18 cellular contexts compared by ENCODE assay signal in genomic region chr13:110576070-110576394, GRCh38. TPM values are rescaled to one million over a fixed set of nuclear protein-coding genes. Genes with fewer than 3 reads are reported as not detected.
A peak's percentile ranks its signal among the peaks of the same experiment; 100 is the strongest.
DNase-seq lines count a peak whose midpoint lies in the region; ATAC-seq, FAIRE-seq and TF ChIP-seq lines count a peak whose summit lies in the region.
"Had no signal": no experiment of that assay in that cellular context is flagged by ENCODE, and none has a peak within 500 bp of the region (broad histone marks: within the 10 kb centered on the region; RNA-seq: fewer than 3 reads in every experiment).

No MANE protein-coding gene starts in this region.

- intact Hi-C loops in natural killer cell (cut with micrococcal nuclease) = no loop called here
- intact Hi-C loops in GM12878 (cut with micrococcal nuclease; ENCODE audit: unreplicated experiment) = no loop called here
- intact Hi-C loops in stomach (cut with DNase I; ENCODE audit: low total_unique reads) = no loop called here

- H4K20me1 ChIP-seq in GM23338 (replicated peaks; ENCODE audit: insufficient read depth) = no peaks in the 10 kb centered on the region
- no peaks in the 10 kb centered on the region for H4K20me1 ChIP-seq in GM12878 (ENCODE audit: control insufficient read depth, insufficient read depth)

- no peak overlapping the region for H3K9ac ChIP-seq in GM12878 (ENCODE audit: control insufficient read depth, insufficient read depth, low read length)

- H3K79me2 ChIP-seq in GM23338 (replicated peaks; ENCODE audit: insufficient read depth) (no peaks in the 10 kb centered on the region), GM12878 (ENCODE audit: control insufficient read depth, insufficient read depth, low read length) (no peaks in the 10 kb centered on the region)

- no peak for DNase-seq in natural killer cell treated with Interleukin-12 subunit alpha and Interleukin-12 subunit beta and Interleukin-15 and Interleukin-18, amount 100 ng/mL, for 72 hours (ENCODE audit: low spot score)
- DNase-seq in natural killer cell (no peak), GM23338 (ENCODE audit: low spot score) (no peak), GM12878 (ENCODE audit: low read depth, low spot score) (no peak), stomach (no peak), hypothalamus (lab: John Stamatoyannopoulos, UW) (no peak), pons (ENCODE audit: low spot score) (no peak)
- DNase-seq: effector CD4-positive, alpha-beta T cell; esophagus squamous epithelium; naive thymus-derived CD8-positive, alpha-beta T cell; NCI-H187 treated with DMSO at 0.1 percent for 48 hours; NCI-H69; stimulated activated CD4-positive, alpha-beta T cell treated with anti-CD3 and anti-CD28 coated beads, Interleukin-4, amount 100 ng/mL, for 4 hours had no signal

- no peaks in the 10 kb centered on the region for H3K36me3 Mint-ChIP-seq in natural killer cell treated with Interleukin-12 subunit alpha and Interleukin-12 subunit beta and Interleukin-15 and Interleukin-18, amount 100 ng/mL, for 72 hours
- H3K36me3 Mint-ChIP-seq in natural killer cell (no peaks in the 10 kb centered on the region), GM23338 (ENCODE audit: low read depth) (no peaks in the 10 kb centered on the region)
- H3K36me3 Mint-ChIP-seq: naive thymus-derived CD8-positive, alpha-beta T cell had no signal

- no peaks in the 10 kb centered on the region for H3K4me1 ChIP-seq in GM23338 (ENCODE audit: insufficient read depth)
- peaks cover 18% of the 10 kb centered on the region for H3K4me1 ChIP-seq in GM12878 (ENCODE audit: control insufficient read depth, insufficient read depth, low read length)
- H3K4me1 ChIP-seq in stomach = peaks cover 7 to 22% (median 17%) of the 10 kb centered on the region in 4 donors
- H3K4me1 ChIP-seq: prostate gland had no signal

- H3K36me3 ChIP-seq in GM23338 (ENCODE audit: insufficient read depth) (no peaks in the 10 kb centered on the region), GM12878 (ENCODE audit: control insufficient read depth in 2 of 2, insufficient read depth in 2 of 2, low read length in 1 of 2) (no peaks in the 10 kb centered on the region), stomach (no peaks in the 10 kb centered on the region)
- H3K36me3 ChIP-seq: esophagus squamous epithelium, prostate gland, tibial nerve had no signal

- no peaks in the 10 kb centered on the region for H3F3A ChIP-seq in GM23338 (replicated peaks; ENCODE audit: low read depth)

- H3K4me3 ChIP-seq in GM23338 (no peak overlapping the region), GM12878 (peak overlapping the region; percentile 69; the same call in 1 of the 2 replicates), stomach (no peak overlapping the region)
- H3K4me3 ChIP-seq: esophagus squamous epithelium, prostate gland, tibial nerve had no signal

- TF ChIP-seq POLR2A in GM12878 (IDR thresholded peaks at IDR 0.05; ENCODE audit: low read depth, low read length) (no peak), stomach (IDR thresholded peaks at IDR 0.05) (no peak)

- 0% methylated on average over 7 of the region's 7 CpGs for WGBS in GM12878 (ENCODE audit: insufficient coverage, insufficient replicate concordance, low lambda C conversion rate, missing lambda C conversion rate)
- 56 to 75% (median 62%) methylated on average over 7 of the region's 7 CpGs for WGBS in stomach, 5 donors

- H3K27me3 Mint-ChIP-seq in natural killer cell treated with Interleukin-12 subunit alpha and Interleukin-12 subunit beta and Interleukin-15 and Interleukin-18, amount 100 ng/mL, for 72 hours = peaks cover 25 to 46% of the 10 kb centered on the region in 2 donors
- H3K27me3 Mint-ChIP-seq in natural killer cell (ENCODE audit: low read depth in 2 of 2) = peaks cover 28 to 48% of the 10 kb centered on the region in 2 donors
- H3K27me3 Mint-ChIP-seq in GM23338 (ENCODE audit: insufficient read depth, low read depth, poor library complexity) = peaks cover 6% of the 10 kb centered on the region

- ATAC-seq in natural killer cell treated with Interleukin-12 subunit alpha and Interleukin-12 subunit beta and Interleukin-15 and Interleukin-18, amount 100 ng/mL, for 72 hours = no peak
- ATAC-seq in natural killer cell = no peak
- ATAC-seq in GM23338 = no peak
- no peak for ATAC-seq in GM12878
- no peak for ATAC-seq in HG03045 (IDR thresholded peaks at IDR 0.05; ENCODE audit: unreplicated experiment)
- ATAC-seq: naive thymus-derived CD8-positive, alpha-beta T cell had no signal

- TF ChIP-seq EP300 in GM12878 (IDR thresholded peaks at IDR 0.05; ENCODE audit: borderline replicate concordance in 1 of 2, control insufficient read depth in 1 of 2, low read depth in 2 of 2, low read length in 2 of 2) = no peak
- TF ChIP-seq EP300 in stomach (IDR thresholded peaks at IDR 0.05) = no peak

- no TSS peak for BruUV-seq in GM12878 (replicated peaks; lab: Mats Ljungman, UMichigan)

- H3K27me3 ChIP-seq in GM23338 (ENCODE audit: insufficient read depth) (no peaks in the 10 kb centered on the region), GM12878 (replicated peaks in 1 of 2; ENCODE audit: control insufficient read depth in 2 of 2, insufficient read depth in 2 of 2, low read length in 1 of 2) (no peaks in the 10 kb centered on the region; a peak in 1 of 4 replicates), stomach (peaks cover 0 to 13% (median 0%) of the 10 kb centered on the region in 3 donors)

- peaks cover 10% of the 10 kb centered on the region in 2 donors for H3K4me1 Mint-ChIP-seq in natural killer cell treated with Interleukin-12 subunit alpha and Interleukin-12 subunit beta and Interleukin-15 and Interleukin-18, amount 100 ng/mL, for 72 hours (ENCODE audit: low read depth in 2 of 2)
- H3K4me1 Mint-ChIP-seq in natural killer cell = peaks cover 0 to 10% of the 10 kb centered on the region in 2 donors
- peaks cover 14% of the 10 kb centered on the region for H3K4me1 Mint-ChIP-seq in GM23338

- H3K4me2 ChIP-seq in GM23338 (no peak overlapping the region), GM12878 (ENCODE audit: control insufficient read depth, insufficient read depth) (peak overlapping the region; percentile 97)

- CTCF ChIA-PET in GM12878 (lab: Yijun Ruan, JAX) = interaction anchor here (1.0 to 2.2 kb wide), 3 partner anchors 12 to 242 kb away, joined by 3 to 9 read pairs (median 5); no protein-coding TSS in a partner anchor

- TF ChIP-seq CTCF in natural killer cell (IDR thresholded peaks at IDR 0.05) = no peak
- no peak for TF ChIP-seq CTCF in GM23338 (conservative IDR thresholded peaks at IDR 0.05; ENCODE audit: low read depth in 2 of 2)
- no peak for TF ChIP-seq CTCF in GM12878 (IDR thresholded peaks at IDR 0.05 in 2 of 3, conservative IDR thresholded peaks at IDR 0.05 in 1 of 3; ENCODE audit: control insufficient read depth in 2 of 3, extremely low read depth in 1 of 3, insufficient read depth in 1 of 3, low read depth in 3 of 3, low read length in 3 of 3)
- TF ChIP-seq CTCF in stomach (IDR thresholded peaks at IDR 0.05) = no peak

- no peak overlapping the region for H3K27ac ChIP-seq in GM23338 (ENCODE audit: low read depth)
- H3K27ac ChIP-seq in GM12878 (ENCODE audit: control insufficient read depth, insufficient read depth) = no peak overlapping the region
- peak overlapping the region; percentile 62 to 86 (median 78) for H3K27ac ChIP-seq in stomach
- H3K27ac ChIP-seq: esophagus squamous epithelium, prostate gland, tibial nerve had no signal

- RAD21 ChIA-PET in GM12878 (lab: Charles Lee; ENCODE audit: unreplicated experiment) = interaction anchor here (2.8 kb wide), 1 partner anchor 121 kb away, joined by 10 read pairs; no protein-coding TSS in a partner anchor

- FAIRE-seq in GM12878 (lab: Jason Lieb, UNC) = peak; percentile 13
- FAIRE-seq: HTR-8/SVneo, small intestine had no signal

- no peaks in the 10 kb centered on the region for H3K9me2 ChIP-seq in GM23338 (ENCODE audit: insufficient read depth)

- H3K9me3 ChIP-seq in GM12878 (replicated peaks; ENCODE audit: control insufficient read depth, insufficient read depth, low read length) (no peaks in the 10 kb centered on the region), stomach (no peaks in the 10 kb centered on the region)
- H3K9me3 ChIP-seq: esophagus squamous epithelium, prostate gland, tibial nerve had no signal

- no peaks in the 10 kb centered on the region for H3K9me3 Mint-ChIP-seq in natural killer cell treated with Interleukin-12 subunit alpha and Interleukin-12 subunit beta and Interleukin-15 and Interleukin-18, amount 100 ng/mL, for 72 hours
- H3K9me3 Mint-ChIP-seq in natural killer cell (no peaks in the 10 kb centered on the region), GM23338 (no peaks in the 10 kb centered on the region)
- H3K9me3 Mint-ChIP-seq: naive thymus-derived CD8-positive, alpha-beta T cell had no signal

- in situ Hi-C loops in GM12878 (cut with MboI) = no loop called here

- peak overlapping the region; percentile 27 for H3K4me3 Mint-ChIP-seq in natural killer cell treated with Interleukin-12 subunit alpha and Interleukin-12 subunit beta and Interleukin-15 and Interleukin-18, amount 100 ng/mL, for 72 hours
- H3K4me3 Mint-ChIP-seq in natural killer cell = no peak overlapping the region
- no peak overlapping the region for H3K4me3 Mint-ChIP-seq in GM23338

- SMC1A ChIA-PET in GM12878 (lab: Charles Lee; ENCODE audit: uncharacterized antibody, unreplicated experiment) = interaction anchor here (1.4 kb wide), 1 partner anchor 120 kb away, joined by 3 read pairs; no protein-coding TSS in a partner anchor

- peak overlapping the region; percentile 92; the same call in 1 of the 2 replicates for H2AFZ ChIP-seq in GM23338
- peak overlapping the region; percentile 0 for H2AFZ ChIP-seq in GM12878 (ENCODE audit: control insufficient read depth, low read depth, low read length)

- no peak for TF ChIP-seq RAD21 in GM12878 (IDR thresholded peaks at IDR 0.05; ENCODE audit: insufficient read depth, low read depth, low read length)

- no peak overlapping the region for H3K27ac Mint-ChIP-seq in natural killer cell treated with Interleukin-12 subunit alpha and Interleukin-12 subunit beta and Interleukin-15 and Interleukin-18, amount 100 ng/mL, for 72 hours
- H3K27ac Mint-ChIP-seq in natural killer cell = no peak overlapping the region
- H3K27ac Mint-ChIP-seq in GM23338 = no peak overlapping the region; the same call in 1 of the 2 replicates

- POLR2A ChIA-PET in GM12878 (lab: Charles Lee) = interaction anchor here (0.5 kb wide), 1 partner anchor 17 kb away, joined by 6 read pairs; no protein-coding TSS in a partner anchor

RNA-seq across cellular contexts. Expression of gene RAB20, which starts 14.5 kb away (rescaled TPM):
- total RNA-seq in natural killer cell treated with Interleukin-12 subunit alpha and Interleukin-12 subunit beta and Interleukin-15 and Interleukin-18, amount 100 ng/mL, for 72 hours = 1 to 10 TPM in 1 of 2 donors, under 1 TPM in 1; 0.47 to 3.1 TPM
- total RNA-seq in natural killer cell (1 to 10 TPM; 1.0 to 3.3 (median 1.2) TPM), GM12878 (2014; rRNA removed) (14.6 and 18.2 TPM in 2 replicates), GM12878 (2014; rRNA removed; fragmentation: Illumina TruSeq; extraction: Trizol) (7.8 and 8.7 TPM in 2 replicates), GM12878 (2021) (13.1 and 13.6 TPM in 2 replicates), stomach (10 to 100 TPM; 11.7 to 44.6 (median 20.0) TPM)
- total RNA-seq in GM23338 (2014; rRNA removed; shearing (Covaris generic)) = 26.6 and 32.1 TPM in 2 replicates
- polyA plus RNA-seq in GM23338 (2016; fragmentation: Nextera tagmentation; extraction: Ambion mirVana) (11.8 and 12.3 TPM in 2 replicates), GM12878 (2011; rRNA removed) (24.8 and 33.1 TPM in 2 replicates), GM12878 (2014; fragmentation: Illumina TruSeq; extraction: Trizol) (5.0 and 7.2 TPM in 2 replicates), GM12878 (2014; fragmentation: Nextera tagmentation; extraction: Ambion mirVana) (1 to 10 TPM in 1 of 2 experiments, under 1 TPM in 1; 0.48 to 2.1 TPM), GM12878 (2014; rRNA removed) (14.7 and 14.8 TPM in 2 replicates), GM12878 (2016; fragmentation: Nextera tagmentation; extraction: Ambion mirVana) (10 to 100 TPM in 1 of 2 experiments, 1 to 10 TPM in 1; 8.4 to 10.6 TPM), stomach (10 to 100 TPM; 25.5 to 41.8 (median 36.0) TPM)
- 24.9 and 25.2 TPM in 2 replicates for total RNA-seq in GM12878 (2013; cell fraction: nucleolus; rRNA removed)
- 12.5 TPM for polyA plus RNA-seq in GM12878 (2011; ENCODE audit: low read depth)
- polyA plus RNA-seq in GM12878 (2011; cell fraction: cytosol; rRNA removed) = 39.6 and 42.9 TPM in 2 replicates
- polyA plus RNA-seq in GM12878 (2011; cell fraction: nucleus; rRNA removed) = 20.8 and 21.8 TPM in 2 replicates
- polyA plus RNA-seq in GM12878 (2012) = 19.4 and 23.2 TPM in 2 replicates
- 17.3 and 23.7 TPM in 2 replicates for polyA minus RNA-seq in GM12878 (2011; rRNA and poly(A)+ RNA removed)
- 8.3 and 8.4 TPM in 2 replicates for polyA minus RNA-seq in GM12878 (2011; cell fraction: cytosol; rRNA and poly(A)+ RNA removed)
- polyA minus RNA-seq in GM12878 (2011; cell fraction: nucleus; rRNA and poly(A)+ RNA removed) = 5.3 and 8.8 TPM in 2 replicates

RNA-seq across cellular contexts. Expression of gene NAXD, which starts 39.3 kb away (rescaled TPM):
- 10 to 100 TPM; 20.7 to 31.9 TPM for total RNA-seq in natural killer cell treated with Interleukin-12 subunit alpha and Interleukin-12 subunit beta and Interleukin-15 and Interleukin-18, amount 100 ng/mL, for 72 hours
- total RNA-seq in natural killer cell = 10 to 100 TPM in 2 of 3 donors, 1 to 10 TPM in 1; 6.8 to 14.0 (median 12.0) TPM
- total RNA-seq in GM23338 (2014; rRNA removed; shearing (Covaris generic)) = 16.1 and 18.5 TPM in 2 replicates
- polyA plus RNA-seq in GM23338 (2016; fragmentation: Nextera tagmentation; extraction: Ambion mirVana) = 15.3 and 16.9 TPM in 2 replicates
- 25.4 and 28.9 TPM in 2 replicates for total RNA-seq in GM12878 (2013; cell fraction: nucleolus; rRNA removed)
- total RNA-seq in GM12878 (2014; rRNA removed) = 16.9 and 18.2 TPM in 2 replicates
- 16.1 and 16.6 TPM in 2 replicates for total RNA-seq in GM12878 (2014; rRNA removed; fragmentation: Illumina TruSeq; extraction: Trizol)
- total RNA-seq in GM12878 (2021) = 30.0 and 30.2 TPM in 2 replicates
- polyA plus RNA-seq in GM12878 (2011; ENCODE audit: low read depth) = 19.1 TPM
- 29.3 and 36.2 TPM in 2 replicates for polyA plus RNA-seq in GM12878 (2011; rRNA removed)
- polyA plus RNA-seq in GM12878 (2011; cell fraction: cytosol; rRNA removed) = 45.5 and 48.5 TPM in 2 replicates
- 114 and 132 TPM in 2 replicates for polyA plus RNA-seq in GM12878 (2011; cell fraction: nucleus; rRNA removed)
- 28.7 and 29.0 TPM in 2 replicates for polyA plus RNA-seq in GM12878 (2012)
- 12.8 and 18.2 TPM in 2 replicates for polyA plus RNA-seq in GM12878 (2014; fragmentation: Illumina TruSeq; extraction: Trizol)
- polyA plus RNA-seq in GM12878 (2014; fragmentation: Nextera tagmentation; extraction: Ambion mirVana) = 1 to 10 TPM; 1.5 to 5.0 TPM
- 29.3 and 30.3 TPM in 2 replicates for polyA plus RNA-seq in GM12878 (2014; rRNA removed)
- 10 to 100 TPM; 32.4 to 33.5 TPM for polyA plus RNA-seq in GM12878 (2016; fragmentation: Nextera tagmentation; extraction: Ambion mirVana)
- polyA minus RNA-seq in GM12878 (2011; rRNA and poly(A)+ RNA removed) = 23.6 and 25.9 TPM in 2 replicates
- polyA minus RNA-seq in GM12878 (2011; cell fraction: cytosol; rRNA and poly(A)+ RNA removed) = 7.1 and 8.9 TPM in 2 replicates
- polyA minus RNA-seq in GM12878 (2011; cell fraction: nucleus; rRNA and poly(A)+ RNA removed) = 14.1 and 18.4 TPM in 2 replicates
- total RNA-seq in stomach = 10 to 100 TPM; 25.7 to 50.7 (median 34.4) TPM
- polyA plus RNA-seq in stomach = 10 to 100 TPM; 38.4 to 44.7 (median 41.4) TPM

Comparison
In these comparisons a context has a peak if more than half of its experiments do, and no peak if none do; other contexts are left out.
1. H3K27ac ChIP-seq: peak in stomach (5 of 5); none in GM23338 (single experiment) and GM12878 (single experiment).